Comparison of ENCODE assay signal across 1 cellular context in the genomic region with DNA sequence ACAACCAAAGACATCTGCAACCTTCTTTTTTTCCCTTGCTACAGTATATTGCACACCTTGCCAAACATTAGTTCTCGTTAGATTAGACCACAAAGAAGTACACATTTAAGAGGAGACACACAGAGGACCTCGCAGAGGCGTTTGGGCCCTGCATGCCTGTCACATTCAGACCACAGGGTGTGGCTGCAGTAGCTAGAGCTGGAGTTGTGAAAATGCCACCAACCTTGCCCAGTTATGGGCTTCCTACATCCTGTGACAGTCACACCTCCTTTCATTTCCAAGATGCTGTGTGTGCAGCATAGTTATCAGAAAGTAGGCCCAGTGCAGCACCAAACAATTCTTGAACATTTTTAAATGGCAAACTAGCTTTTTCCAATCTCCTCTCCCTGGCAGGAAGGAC.
TF ChIP-seq lines count a peak whose summit lies in the region.

No MANE protein-coding gene starts in this region.

TF ChIP-seq in GM12878, 131 proteins besides CTCF, POLR2A, EP300 and RAD21 (continued from another document):
- TF ChIP-seq, protein P1, sequence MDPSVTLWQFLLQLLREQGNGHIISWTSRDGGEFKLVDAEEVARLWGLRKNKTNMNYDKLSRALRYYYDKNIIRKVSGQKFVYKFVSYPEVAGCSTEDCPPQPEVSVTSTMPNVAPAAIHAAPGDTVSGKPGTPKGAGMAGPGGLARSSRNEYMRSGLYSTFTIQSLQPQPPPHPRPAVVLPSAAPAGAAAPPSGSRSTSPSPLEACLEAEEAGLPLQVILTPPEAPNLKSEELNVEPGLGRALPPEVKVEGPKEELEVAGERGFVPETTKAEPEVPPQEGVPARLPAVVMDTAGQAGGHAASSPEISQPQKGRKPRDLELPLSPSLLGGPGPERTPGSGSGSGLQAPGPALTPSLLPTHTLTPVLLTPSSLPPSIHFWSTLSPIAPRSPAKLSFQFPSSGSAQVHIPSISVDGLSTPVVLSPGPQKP (IDR thresholded peaks at IDR 0.05; ENCODE audit: low read depth, low read length): no peak
TF ChIP-seq in GM12878: peak in this region for 1.
